ENCODE assay signal across 18 cellular contexts in genomic region chr7:10956528-10956927, GRCh38. TPM values are rescaled to one million over a fixed set of nuclear protein-coding genes. Genes with fewer than 3 reads are reported as not detected.
A peak's percentile ranks its signal among the peaks of the same experiment; 100 is the strongest.
DNase-seq lines count a peak whose midpoint lies in the region; ATAC-seq, FAIRE-seq and TF ChIP-seq lines count a peak whose summit lies in the region.
"Had no signal": no experiment of that assay in that cellular context is flagged by ENCODE, and none has a peak within 500 bp of the region (broad histone marks: within the 10 kb centered on the region; RNA-seq: fewer than 3 reads in every experiment).

No MANE protein-coding gene starts in this region.

- H3K9me3 Mint-ChIP-seq in GM23338: peaks cover 41% of the 10 kb centered on the region

- H3K9me2 ChIP-seq in GM23338 (ENCODE audit: insufficient read depth): no peaks in the 10 kb centered on the region

- no peak overlapping the region for H3K27ac Mint-ChIP-seq in GM23338
- H3K27ac Mint-ChIP-seq: CD4-positive, alpha-beta memory T cell; H9; IgD-negative memory B cell had no signal

- H2AK9ac ChIP-seq in IMR-90 (replicated peaks; ENCODE audit: low read depth, low read length, poor library complexity): no peak overlapping the region

- POLR2A ChIA-PET in IMR-90 (lab: Charles Lee; ENCODE audit: unreplicated experiment): no interaction called here

- H2AK5ac ChIP-seq in IMR-90 (ENCODE audit: low read depth, low read length): no peak overlapping the region
- no peak overlapping the region for H2AK5ac ChIP-seq in neuronal stem cell (ENCODE audit: low read depth, low read length)

- dilution Hi-C loops in IMR-90 (cut with HindIII; ENCODE audit: low sequenced_read_pairs, unreplicated experiment): no loop called here

- in situ Hi-C loops in IMR-90 (cut with MboI; ENCODE audit: low sequenced_read_pairs): no loop called here
- in situ Hi-C loops in SK-MEL-5 (cut with HindIII; ENCODE audit: low pct_unique_long_range_greater_than_20kb, low sequenced_read_pairs): no loop called here

- no peak overlapping the region for H3K9ac ChIP-seq in IMR-90 (ENCODE audit: low read depth, low read length)
- H3K9ac ChIP-seq in neuronal stem cell (ENCODE audit: low read depth, low read length, poor library complexity): no peak overlapping the region
- H3K9ac ChIP-seq: KMS-11 had no signal

- no peak for TF ChIP-seq RAD21 in IMR-90 (IDR thresholded peaks at IDR 0.05; ENCODE audit: low read length)

- H2BK12ac ChIP-seq in neuronal stem cell (ENCODE audit: low read length): no peak overlapping the region

- H2BK5ac ChIP-seq in IMR-90 (ENCODE audit: low read depth, low read length, poor library complexity, severe bottlenecking): no peak overlapping the region
- no peak overlapping the region for H2BK5ac ChIP-seq in neuronal stem cell (ENCODE audit: low read length)

- H2BK20ac ChIP-seq in IMR-90 (ENCODE audit: low read depth, low read length): no peak overlapping the region

- WGBS in IMR-90 (ENCODE audit: extremely low coverage in 2 of 2, insufficient read length in 1 of 2), 2 experiments: 80% methylated on average over 1 of the region's 4 CpGs; no CpG with 5 or more reads in 1 of the 2 experiments
- no CpG with 5 or more reads among the region's 4 CpGs for WGBS in neuronal stem cell (ENCODE audit: extremely low coverage in 2 of 2, insufficient read length in 2 of 2, insufficient replicate concordance in 1 of 2), 2 donors

- intact Hi-C loops in IMR-90 (cut with micrococcal nuclease): no loop called here

- no peak overlapping the region for H3K4ac ChIP-seq in IMR-90 (ENCODE audit: low read depth, low read length)
- H3K4ac ChIP-seq in neuronal stem cell (ENCODE audit: low read length): no peak overlapping the region

- H3K14ac ChIP-seq in IMR-90 (replicated peaks; ENCODE audit: low read depth, low read length) (no peak overlapping the region), neuronal stem cell (ENCODE audit: low read length) (no peak overlapping the region)

- H3K27me3 Mint-ChIP-seq in GM23338 (ENCODE audit: insufficient read depth, low read depth, poor library complexity): peaks cover 5% of the 10 kb centered on the region

- no peak overlapping the region for H4K5ac ChIP-seq in IMR-90 (ENCODE audit: low read depth, low read length)

- H3K23ac ChIP-seq in IMR-90 (ENCODE audit: low read depth, low read length) (no peak overlapping the region), neuronal stem cell (ENCODE audit: low read depth, low read length, poor library complexity) (no peak overlapping the region)

- DNase-seq in Daoy (ENCODE audit: low read depth) (peak; percentile 7), IMR-90 (no peak), SK-MEL-5 (ENCODE audit: low read depth, low spot score) (peak; percentile 55), neuronal stem cell (ENCODE audit: low spot score) (no peak), GM23338 (ENCODE audit: low spot score) (no peak), GM19239 (ENCODE audit: insufficient read length, low spot score) (no peak)
- DNase-seq: BE2C; CD4-positive, alpha-beta memory T cell; DMS153; DMS79 treated with DMSO at 0.1 percent for 48 hours; GDM1; GOT3; H9 had no signal

- H3K27me3 ChIP-seq in IMR-90 (ENCODE audit: control insufficient read depth, insufficient read depth, low read length): no peaks in the 10 kb centered on the region; the same call in 1 of the 2 replicates
- no peaks in the 10 kb centered on the region for H3K27me3 ChIP-seq in neuronal stem cell (ENCODE audit: control insufficient read depth in 3 of 3, insufficient read depth in 3 of 3, low read depth in 1 of 3, low read length in 3 of 3)
- H3K27me3 ChIP-seq in GM23338 (ENCODE audit: insufficient read depth): no peaks in the 10 kb centered on the region
- H3K27me3 ChIP-seq: BE2C had no signal

- no peaks in the 10 kb centered on the region for H3K9me1 ChIP-seq in IMR-90 (ENCODE audit: insufficient read depth, low read length)

- H3K4me1 ChIP-seq in IMR-90 (ENCODE audit: control insufficient read depth, insufficient read depth, low read length) (no peaks in the 10 kb centered on the region), neuronal stem cell (ENCODE audit: control insufficient read depth in 2 of 2, insufficient read depth in 1 of 2, low read depth in 1 of 2, low read length in 2 of 2) (no peaks in the 10 kb centered on the region), GM23338 (ENCODE audit: insufficient read depth) (no peaks in the 10 kb centered on the region)
- H3K4me1 ChIP-seq: BE2C had no signal

- H3K27ac ChIP-seq in IMR-90 (ENCODE audit: insufficient read depth, low read length): no peak overlapping the region
- H3K27ac ChIP-seq in neuronal stem cell (replicated peaks; ENCODE audit: low read length): no peak overlapping the region
- H3K27ac ChIP-seq in GM23338 (ENCODE audit: low read depth): no peak overlapping the region
- H3K27ac ChIP-seq: C4-2B, KMS-11 had no signal

- peak overlapping the region; percentile 47; the same call in 1 of the 2 replicates for H3K4me2 ChIP-seq in IMR-90 (ENCODE audit: low read depth, low read length)
- H3K4me2 ChIP-seq in neuronal stem cell (ENCODE audit: insufficient read depth, low read length, poor library complexity, severe bottlenecking): no peak overlapping the region
- no peak overlapping the region for H3K4me2 ChIP-seq in GM23338
- H3K4me2 ChIP-seq: KMS-11 had no signal

- peaks cover 19% of the 10 kb centered on the region for H3K36me3 Mint-ChIP-seq in GM23338 (ENCODE audit: low read depth)
- H3K36me3 Mint-ChIP-seq: CD4-positive, alpha-beta memory T cell had no signal

- H3K18ac ChIP-seq in IMR-90 (ENCODE audit: low read depth, low read length): no peak overlapping the region
- H3K18ac ChIP-seq in neuronal stem cell (ENCODE audit: low read length): no peak overlapping the region

- no peaks in the 10 kb centered on the region for H3K79me2 ChIP-seq in GM23338 (replicated peaks; ENCODE audit: insufficient read depth)

- no peaks in the 10 kb centered on the region for H3K4me1 Mint-ChIP-seq in GM23338
- H3K4me1 Mint-ChIP-seq: H9 had no signal

- TF ChIP-seq POLR2A in IMR-90 (IDR thresholded peaks at IDR 0.05; ENCODE audit: low read depth, low read length): no peak

- CTCF ChIA-PET in IMR-90 (lab: Yijun Ruan, JAX): no interaction called here

- ATAC-seq in IMR-90 (ENCODE audit: low read depth) (no peak), HG03460 (IDR thresholded peaks at IDR 0.05; ENCODE audit: unreplicated experiment) (no peak), GM23338 (no peak)

- H4K91ac ChIP-seq in IMR-90 (ENCODE audit: insufficient read depth, low read depth, low read length): no peak overlapping the region
- no peak overlapping the region for H4K91ac ChIP-seq in neuronal stem cell (ENCODE audit: low read depth, low read length, poor library complexity)

- H3K4me3 Mint-ChIP-seq in GM23338: no peak overlapping the region
- H3K4me3 Mint-ChIP-seq: CD4-positive, alpha-beta memory T cell; H9; IgD-negative memory B cell had no signal

- no peak overlapping the region for H2AFZ ChIP-seq in IMR-90 (replicated peaks; ENCODE audit: low read length, poor library complexity)
- H2AFZ ChIP-seq in neuronal stem cell (ENCODE audit: low read length): peak overlapping the region; percentile 28
- no peak overlapping the region for H2AFZ ChIP-seq in GM23338

- H4K8ac ChIP-seq in IMR-90 (ENCODE audit: low read depth in 2 of 2, low read length in 2 of 2): no peak overlapping the region
- no peak overlapping the region for H4K8ac ChIP-seq in neuronal stem cell (ENCODE audit: low read depth, low read length)

- H3K4me3 ChIP-seq in IMR-90 (ENCODE audit: insufficient read depth, low read depth, low read length) (no peak overlapping the region), neuronal stem cell (ENCODE audit: low read length in 2 of 2) (no peak overlapping the region), GM23338 (no peak overlapping the region)

- no peaks in the 10 kb centered on the region for H3K36me3 ChIP-seq in IMR-90 (ENCODE audit: control insufficient read depth, insufficient read depth, low read length)
- H3K36me3 ChIP-seq in neuronal stem cell (replicated peaks in 1 of 2; ENCODE audit: control insufficient read depth in 2 of 2, insufficient read depth in 2 of 2, low read length in 2 of 2): no peaks in the 10 kb centered on the region
- H3K36me3 ChIP-seq in GM23338 (ENCODE audit: insufficient read depth): peaks cover 7% of the 10 kb centered on the region; the same call in 1 of the 2 replicates
- H3K36me3 ChIP-seq: BE2C had no signal

- no peaks in the 10 kb centered on the region for H4K20me1 ChIP-seq in IMR-90 (ENCODE audit: insufficient read depth, low read length)
- no peaks in the 10 kb centered on the region for H4K20me1 ChIP-seq in GM23338 (replicated peaks; ENCODE audit: insufficient read depth)

- no peaks in the 10 kb centered on the region for H3F3A ChIP-seq in GM23338 (replicated peaks; ENCODE audit: low read depth)

- no peak overlapping the region for H3K56ac ChIP-seq in IMR-90 (ENCODE audit: extremely low read depth, insufficient read depth, low read length)

- H3K79me1 ChIP-seq in IMR-90 (ENCODE audit: low read depth in 1 of 2, low read length in 2 of 2) (no peaks in the 10 kb centered on the region), neuronal stem cell (ENCODE audit: low read depth, low read length) (no peaks in the 10 kb centered on the region)

- FAIRE-seq in GM19239 (lab: Jason Lieb, UNC): no peak
- FAIRE-seq: GM12892 had no signal

- H2BK120ac ChIP-seq in IMR-90 (ENCODE audit: low read depth, low read length) (no peak overlapping the region), neuronal stem cell (ENCODE audit: low read depth, low read length) (no peak overlapping the region)

- TF ChIP-seq CTCF in IMR-90 (conservative IDR thresholded peaks at IDR 0.05; ENCODE audit: low read depth, low read length) (no peak), GM23338 (conservative IDR thresholded peaks at IDR 0.05; ENCODE audit: low read depth in 2 of 2) (no peak)

- H2BK15ac ChIP-seq in IMR-90 (ENCODE audit: low read depth, low read length) (no peak overlapping the region), neuronal stem cell (ENCODE audit: low read length) (no peak overlapping the region)

- BruUV-seq in IMR-90 (replicated peaks; lab: Mats Ljungman, UMichigan): no TSS peak

- H3K9me3 ChIP-seq in IMR-90 (ENCODE audit: control insufficient read depth, insufficient read depth, low read length) (no peaks in the 10 kb centered on the region), neuronal stem cell (replicated peaks in 1 of 2; ENCODE audit: control insufficient read depth in 2 of 2, insufficient read depth in 1 of 2, low read depth in 1 of 2, low read length in 2 of 2) (peaks cover 0 to 3% of the 10 kb centered on the region in 2 donors)
- H3K9me3 ChIP-seq: BE2C had no signal

RNA-seq across cellular contexts. Expression of gene PHF14, which starts 17.1 kb away (rescaled TPM):
- total RNA-seq in Daoy (2014; rRNA removed; shearing (Covaris generic)): 38.6 and 41.2 TPM in 2 replicates
- total RNA-seq in IMR-90 (2012; rRNA removed): 17.2 and 24.4 TPM in 2 replicates
- polyA plus RNA-seq in IMR-90 (2012; rRNA removed) (7.5 and 8.7 TPM in 2 replicates), GM23338 (2016; fragmentation: Nextera tagmentation; extraction: Ambion mirVana) (87.9 and 88.7 TPM in 2 replicates)
- polyA plus RNA-seq in IMR-90 (2012; cell fraction: cytosol; rRNA removed): 1.1 and 1.7 TPM in 2 replicates
- 0.75 and 7.9 TPM in 2 replicates for polyA plus RNA-seq in IMR-90 (2012; cell fraction: nucleus; rRNA removed; ENCODE audit: low replicate concordance)
- 46.2 and 48.5 TPM in 2 replicates for total RNA-seq in SK-MEL-5 (2014; rRNA removed; shearing (Covaris generic))
- 32.8 and 34.4 TPM in 2 replicates for polyA plus RNA-seq in SK-MEL-5 (2015; cell fraction: cytosol; rRNA removed)
- 50.9 and 51.2 TPM in 2 replicates for polyA plus RNA-seq in SK-MEL-5 (2015; cell fraction: nucleus; rRNA removed)
- 59.1 TPM for polyA plus RNA-seq in neuronal stem cell (2013, experiment 1 of 2)
- polyA plus RNA-seq in neuronal stem cell (2013, experiment 2 of 2): 60.5 TPM
- 69.1 and 72.0 TPM in 2 replicates for total RNA-seq in GM23338 (2014; rRNA removed; shearing (Covaris generic))

Comparison
In these comparisons a context has a peak if more than half of its experiments do, and no peak if none do; other contexts are left out.
1. DNase-seq: peak in Daoy (single experiment) and SK-MEL-5 (single experiment); none in IMR-90 (single experiment), neuronal stem cell (single experiment), GM23338 (single experiment) and GM19239 (single experiment).